In the genomic region with DNA sequence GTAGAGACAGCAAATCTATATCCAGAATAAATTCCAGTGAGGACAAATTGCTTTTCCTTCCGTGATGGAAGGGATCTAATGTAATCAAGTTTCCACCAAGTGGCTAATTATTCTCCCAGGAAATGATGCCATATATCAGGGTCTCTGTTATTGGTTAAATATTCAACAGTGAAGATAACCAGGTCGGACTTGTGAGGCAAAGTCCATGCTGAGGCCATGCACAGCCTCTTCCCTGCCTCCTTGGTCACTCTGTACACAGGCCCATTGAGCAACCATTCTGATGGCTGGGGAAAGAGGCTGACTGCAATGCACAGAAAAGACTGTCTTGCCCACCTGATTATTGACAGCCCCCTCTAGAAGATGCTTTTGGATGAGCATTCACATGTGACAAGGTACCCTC, we compare ENCODE assay signal across 1 cellular context.
A peak's percentile ranks its signal among the peaks of the same experiment; 100 is the strongest.
TF ChIP-seq lines count a peak whose summit lies in the region.

No MANE protein-coding gene starts in this region.

TF ChIP-seq in HepG2, 621 proteins besides CTCF, POLR2A, EP300 and RAD21 (continued from another document and continues in another):
- TF ChIP-seq ARNT2 (CRISPR knock-in tag; IDR thresholded peaks at IDR 0.05; ENCODE audit: low read depth): no peak
- TF ChIP-seq ZNF572 (CRISPR knock-in tag; IDR thresholded peaks at IDR 0.05): no peak
- no peak for TF ChIP-seq ZNF589 (CRISPR knock-in tag; conservative IDR thresholded peaks at IDR 0.05)
- no peak for TF ChIP-seq CSRNP2 (CRISPR knock-in tag; conservative IDR thresholded peaks at IDR 0.05; ENCODE audit: low read depth)
- no peak for TF ChIP-seq KLF11 (CRISPR knock-in tag; IDR thresholded peaks at IDR 0.05)
- no peak for TF ChIP-seq TP53 (CRISPR knock-in tag; conservative IDR thresholded peaks at IDR 0.05)
- no peak for TF ChIP-seq ZNF605 (CRISPR knock-in tag; IDR thresholded peaks at IDR 0.05)
- TF ChIP-seq ZIK1 (CRISPR knock-in tag; IDR thresholded peaks at IDR 0.05; ENCODE audit: borderline replicate concordance, low read depth): no peak
- TF ChIP-seq NFRKB (IDR thresholded peaks at IDR 0.05): no peak
- TF ChIP-seq NR2F1 (CRISPR knock-in tag; IDR thresholded peaks at IDR 0.05): no peak
- TF ChIP-seq, protein P1, sequence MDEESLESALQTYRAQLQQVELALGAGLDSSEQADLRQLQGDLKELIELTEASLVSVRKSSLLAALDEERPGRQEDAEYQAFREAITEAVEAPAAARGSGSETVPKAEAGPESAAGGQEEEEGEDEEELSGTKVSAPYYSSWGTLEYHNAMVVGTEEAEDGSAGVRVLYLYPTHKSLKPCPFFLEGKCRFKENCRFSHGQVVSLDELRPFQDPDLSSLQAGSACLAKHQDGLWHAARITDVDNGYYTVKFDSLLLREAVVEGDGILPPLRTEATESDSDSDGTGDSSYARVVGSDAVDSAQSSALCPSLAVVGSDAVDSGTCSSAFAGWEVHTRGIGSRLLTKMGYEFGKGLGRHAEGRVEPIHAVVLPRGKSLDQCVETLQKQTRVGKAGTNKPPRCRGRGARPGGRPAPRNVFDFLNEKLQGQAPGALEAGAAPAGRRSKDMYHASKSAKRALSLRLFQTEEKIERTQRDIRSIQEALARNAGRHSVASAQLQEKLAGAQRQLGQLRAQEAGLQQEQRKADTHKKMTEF (CRISPR knock-in tag; IDR thresholded peaks at IDR 0.05): 0 out of 2 replicates have a peak, but pooled peaks have one; percentile 24
- TF ChIP-seq FOSL1 (CRISPR knock-in tag; IDR thresholded peaks at IDR 0.05; ENCODE audit: borderline replicate concordance): no peak
- no peak for TF ChIP-seq NFKBIZ (CRISPR knock-in tag; IDR thresholded peaks at IDR 0.05)
- no peak for TF ChIP-seq SP2 (CRISPR knock-in tag; IDR thresholded peaks at IDR 0.05)
- no peak for TF ChIP-seq ZNF704 (CRISPR knock-in tag; IDR thresholded peaks at IDR 0.05; ENCODE audit: borderline replicate concordance)
- TF ChIP-seq, protein P2, sequence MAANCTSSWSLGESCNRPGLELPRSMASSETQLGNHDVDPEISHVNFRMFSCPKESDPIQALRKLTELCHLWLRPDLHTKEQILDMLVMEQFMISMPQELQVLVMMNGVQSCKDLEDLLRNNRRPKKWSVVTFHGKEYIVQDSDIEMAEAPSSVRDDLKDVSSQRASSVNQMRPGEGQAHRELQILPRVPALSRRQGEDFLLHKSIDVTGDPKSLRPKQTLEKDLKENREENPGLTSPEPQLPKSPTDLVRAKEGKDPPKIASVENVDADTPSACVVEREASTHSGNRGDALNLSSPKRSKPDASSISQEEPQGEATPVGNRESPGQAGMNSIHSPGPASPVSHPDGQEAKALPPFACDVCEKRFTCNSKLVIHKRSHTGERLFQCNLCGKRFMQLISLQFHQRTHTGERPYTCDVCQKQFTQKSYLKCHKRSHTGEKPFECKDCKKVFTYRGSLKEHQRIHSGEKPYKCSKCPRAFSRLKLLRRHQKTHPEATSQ (CRISPR knock-in tag; IDR thresholded peaks at IDR 0.05; ENCODE audit: borderline replicate concordance): no peak
- TF ChIP-seq ZNF292 (CRISPR knock-in tag; IDR thresholded peaks at IDR 0.05; ENCODE audit: borderline replicate concordance, low read depth): peak; percentile 49; the same call in 1 of the 2 replicates
- TF ChIP-seq IRF2 (CRISPR knock-in tag; IDR thresholded peaks at IDR 0.05): peak; percentile 29; the same call in 1 of the 2 replicates
- no peak for TF ChIP-seq ZNF709 (CRISPR knock-in tag; IDR thresholded peaks at IDR 0.05)
- no peak for TF ChIP-seq ZMAT5 (CRISPR knock-in tag; IDR thresholded peaks at IDR 0.05; ENCODE audit: borderline replicate concordance, low read depth)
- no peak for TF ChIP-seq MAFG (CRISPR knock-in tag; IDR thresholded peaks at IDR 0.05)
- no peak for TF ChIP-seq MATR3 (CRISPR knock-in tag; IDR thresholded peaks at IDR 0.05)
- TF ChIP-seq ATF7-NPFF (CRISPR knock-in tag; IDR thresholded peaks at IDR 0.05; ENCODE audit: low read depth): no peak
- no peak for TF ChIP-seq SRSF1 (optimal IDR thresholded peaks at IDR 0.05; ENCODE audit: low read depth, low read length)
- TF ChIP-seq MTERF4 (CRISPR knock-in tag; IDR thresholded peaks at IDR 0.05): no peak
- TF ChIP-seq RNF219 (CRISPR knock-in tag; IDR thresholded peaks at IDR 0.05): no peak
- TF ChIP-seq ARNTL (CRISPR knock-in tag; IDR thresholded peaks at IDR 0.05): no peak
- TF ChIP-seq KLF12 (CRISPR knock-in tag; IDR thresholded peaks at IDR 0.05; ENCODE audit: borderline replicate concordance): no peak
- peak; percentile 73 for TF ChIP-seq NCOR1 (IDR thresholded peaks at IDR 0.05; ENCODE audit: borderline replicate concordance, low read length)
- TF ChIP-seq RFX5 (IDR thresholded peaks at IDR 0.05; ENCODE audit: low read depth, low read length): no peak
- no peak for TF ChIP-seq DR1 (CRISPR knock-in tag; IDR thresholded peaks at IDR 0.05)
- 0 out of 2 replicates have a peak, but pooled peaks have one; percentile 34 for TF ChIP-seq JUN (CRISPR knock-in tag; IDR thresholded peaks at IDR 0.05)
- no peak for TF ChIP-seq ZNF280D (CRISPR knock-in tag; IDR thresholded peaks at IDR 0.05)
- TF ChIP-seq RELA (CRISPR knock-in tag; IDR thresholded peaks at IDR 0.05): no peak
- TF ChIP-seq ZNF343 (CRISPR knock-in tag; IDR thresholded peaks at IDR 0.05): no peak
- no peak for TF ChIP-seq POLR2AphosphoS5 (IDR thresholded peaks at IDR 0.05; ENCODE audit: low read depth, low read length)
- TF ChIP-seq HIVEP1 (CRISPR knock-in tag; IDR thresholded peaks at IDR 0.05): no peak
- TF ChIP-seq DBP (CRISPR knock-in tag; IDR thresholded peaks at IDR 0.05; ENCODE audit: not compliant biosample characterization): no peak
- TF ChIP-seq ZNF44 (CRISPR knock-in tag; IDR thresholded peaks at IDR 0.05): no peak
